Comparison of ENCODE assay signal across 8 cellular contexts in genomic region chr3:49802719-49803463, GRCh38. TPM values are rescaled to one million over a fixed set of nuclear protein-coding genes. Genes with fewer than 3 reads are reported as not detected.
DNase-seq lines count a peak whose midpoint lies in the region; ATAC-seq and TF ChIP-seq lines count a peak whose summit lies in the region.

INKA1 (plus strand) TSS chr3:49803261; CDS start chr3:49803393, 132 bp downstream.

- no peaks in the 10 kb centered on the region for H3K9me3 Mint-ChIP-seq in activated CD4-positive, alpha-beta T cell treated with anti-CD3 and anti-CD28 coated beads, Interleukin-2, amount 10 ng/mL, durations not matched to agents 24 days and 14 days

- H3K9me3 ChIP-seq in left lung: no peaks in the 10 kb centered on the region

- no peaks in the 10 kb centered on the region for H3K36me3 ChIP-seq in left lung

- intact Hi-C loops in activated CD4-positive, alpha-beta T cell treated with anti-CD3 and anti-CD28 coated beads, Interleukin-2, amount 10 ng/mL, durations not matched to agents 24 days and 14 days (cut with micrococcal nuclease): loop anchor here (1.0 to 5.0 kb wide), 6 partner anchors 10 to 284 kb away; partner anchors contain the start of genes IP6K1, RBM5, TRAIP and UBA7
- intact Hi-C loops in left lung (cut with DNase I): loop anchor here in 1 of 2 donors (5.0 kb wide), 1 partner anchor 34 kb away; no protein-coding TSS in a partner anchor

- ATAC-seq in GM18870 (IDR thresholded peaks at IDR 0.05; ENCODE audit: unreplicated experiment) (peak; percentile 37), HG03135 (IDR thresholded peaks at IDR 0.05; ENCODE audit: unreplicated experiment) (peak; percentile 56), left lung (peak; percentile 92)

- peaks cover 20% of the 10 kb centered on the region for H3K27me3 Mint-ChIP-seq in activated CD4-positive, alpha-beta T cell treated with anti-CD3 and anti-CD28 coated beads, Interleukin-2, amount 10 ng/mL, durations not matched to agents 24 days and 14 days

- peaks cover 4% of the 10 kb centered on the region for H3K36me3 Mint-ChIP-seq in activated CD4-positive, alpha-beta T cell treated with anti-CD3 and anti-CD28 coated beads, Interleukin-2, amount 10 ng/mL, durations not matched to agents 24 days and 14 days (ENCODE audit: low read depth)

- TF ChIP-seq CTCF in AG09319 (IDR thresholded peaks at IDR 0.05; ENCODE audit: low read depth, low read length) (peak; percentile 85), coronary artery (IDR thresholded peaks at IDR 0.05) (peak; percentile 90), left lung (IDR thresholded peaks at IDR 0.05) (peak; percentile 87 to 92)

- peaks cover 35% of the 10 kb centered on the region for H3K4me1 Mint-ChIP-seq in activated CD4-positive, alpha-beta T cell treated with anti-CD3 and anti-CD28 coated beads, Interleukin-2, amount 10 ng/mL, durations not matched to agents 24 days and 14 days

- H3K4me1 ChIP-seq in left lung: peaks cover 30 to 46% of the 10 kb centered on the region in 2 donors

- peak within 1 kb of the TSS; percentile 80 for H3K4me3 Mint-ChIP-seq in activated CD4-positive, alpha-beta T cell treated with anti-CD3 and anti-CD28 coated beads, Interleukin-2, amount 10 ng/mL, durations not matched to agents 24 days and 14 days

- peak within 1 kb of the TSS; percentile 93 for H3K4me3 ChIP-seq in coronary artery
- H3K4me3 ChIP-seq in left lung: peak within 1 kb of the TSS; percentile 88 to 94

- peak within 1 kb of the TSS; percentile 35 for H3K27ac Mint-ChIP-seq in activated CD4-positive, alpha-beta T cell treated with anti-CD3 and anti-CD28 coated beads, Interleukin-2, amount 10 ng/mL, durations not matched to agents 24 days and 14 days

- DNase-seq in AG09319 (ENCODE audit: extremely low read depth, low read depth) (peak; percentile 62), NCI-H460 (ENCODE audit: extremely low read depth, low read depth) (peak; percentile 74), coronary artery (ENCODE audit: low spot score) (peak; percentile 89), left lung (peak; percentile 93 to 98)
- peak; percentile 97 for DNase-seq in activated CD4-positive, alpha-beta T cell treated with anti-CD3 and anti-CD28 coated beads, Interleukin-2, amount 10 ng/mL, durations not matched to agents 24 days and 14 days
- DNase-seq in stimulated activated CD4-positive, alpha-beta T cell treated with anti-CD3 and anti-CD28 coated beads, Interleukin-2, amount 100 ng/mL, for 4 hours (ENCODE audit: low read depth): peak; percentile 82

- H3K27ac ChIP-seq in coronary artery (peak within 1 kb of the TSS; percentile 89 to 98), left lung (peak within 1 kb of the TSS; percentile 89 to 94)

- no peaks in the 10 kb centered on the region for H3K27me3 ChIP-seq in left lung

RNA-seq across cellular contexts. Expression of gene INKA1, which starts in this region (rescaled TPM):
- 0.10 and 0.26 TPM in 2 replicates for total RNA-seq in NCI-H460 (2014; rRNA removed; shearing (Covaris generic))
- 1.0 and 1.5 TPM in 2 replicates for polyA plus RNA-seq in NCI-H460 (2014; cell fraction: nucleus; rRNA removed)
- total RNA-seq in activated CD4-positive, alpha-beta T cell treated with anti-CD3 and anti-CD28 coated beads, Interleukin-2, amount 10 ng/mL, durations not matched to agents 24 days and 14 days: 1.1 and 1.4 TPM in 2 replicates
- total RNA-seq in left lung: 1 to 10 TPM; 3.7 to 6.3 TPM

Comparison
In these comparisons a context has a peak if more than half of its experiments do, and no peak if none do; other contexts are left out.
1. Peak in every context shown above with its lines: DNase-seq, ATAC-seq, H3K4me3 ChIP-seq and H3K27ac ChIP-seq.
2. ATAC-seq: peak in every context shown above with its lines; median percentile 92 in left lung; 56 in HG03135; 37 in GM18870.